ENCODE assay signal across 10 cellular contexts in genomic region chr2:237715459-237715947, GRCh38.
A peak's percentile ranks its signal among the peaks of the same experiment; 100 is the strongest.
DNase-seq lines count a peak whose midpoint lies in the region; ATAC-seq and TF ChIP-seq lines count a peak whose summit lies in the region.
"Had no signal": no experiment of that assay in that cellular context is flagged by ENCODE, and none has a peak within 500 bp of the region (broad histone marks: within the 10 kb centered on the region; RNA-seq: fewer than 3 reads in every experiment).

No MANE protein-coding gene starts in this region.

- H3K4me3 ChIP-seq in brain microvascular endothelial cell (ENCODE audit: low read depth, low read length) (no peak overlapping the region), lower lobe of right lung (peak overlapping the region; percentile 18), suprapubic skin (no peak overlapping the region), MM.1S (ENCODE audit: low read length) (no peak overlapping the region)

- H3K27me3 ChIP-seq in brain microvascular endothelial cell (replicated peaks) (no peaks in the 10 kb centered on the region), lower lobe of right lung (ENCODE audit: low read depth) (no peaks in the 10 kb centered on the region), suprapubic skin (no peaks in the 10 kb centered on the region), MM.1S (replicated peaks; ENCODE audit: insufficient read depth, low read length) (no peaks in the 10 kb centered on the region)

- in situ Hi-C loops in brain microvascular endothelial cell (cut with HindIII; ENCODE audit: low pct_ligation_motif_present, low sequenced_read_pairs), result no loop called here

- H3K36me3 ChIP-seq in brain microvascular endothelial cell (replicated peaks) (peaks cover 11% of the 10 kb centered on the region), lower lobe of right lung (peaks cover 40% of the 10 kb centered on the region), suprapubic skin (peaks cover 19% of the 10 kb centered on the region), MM.1S (replicated peaks; ENCODE audit: insufficient read depth, low read length) (no peaks in the 10 kb centered on the region; the same call in 1 of the 2 replicates)

- no peak for TF ChIP-seq EP300 in suprapubic skin (IDR thresholded peaks at IDR 0.05)

- no peak overlapping the region for H3K9ac ChIP-seq in MM.1S (ENCODE audit: low read length)
- H3K9ac ChIP-seq: KMS-11 had no signal

- H3K9me3 ChIP-seq in lower lobe of right lung (no peaks in the 10 kb centered on the region), suprapubic skin (no peaks in the 10 kb centered on the region), MM.1S (replicated peaks; ENCODE audit: insufficient read depth, low read length) (no peaks in the 10 kb centered on the region)

- H3K27ac ChIP-seq in brain microvascular endothelial cell (peak overlapping the region; percentile 66), lower lobe of right lung (peak overlapping the region; percentile 66), suprapubic skin (peak overlapping the region; percentile 67), MM.1S (ENCODE audit: low read length) (no peak overlapping the region)
- H3K27ac ChIP-seq: 22Rv1, KMS-11 had no signal

- ATAC-seq in lower lobe of right lung, result peak; percentile 78 to 80

- peaks cover 10% of the 10 kb centered on the region; the same call in 1 of the 2 replicates for H4K20me1 ChIP-seq in MM.1S (ENCODE audit: insufficient read depth, low read length)

- no peak overlapping the region for H3K4me2 ChIP-seq in MM.1S (ENCODE audit: low read depth, low read length)
- H3K4me2 ChIP-seq: KMS-11 had no signal

- H3F3A ChIP-seq in MM.1S (ENCODE audit: insufficient read depth, low read length), result peaks cover 4% of the 10 kb centered on the region; the same call in 1 of the 2 replicates

- H3K4me1 ChIP-seq in lower lobe of right lung (peaks cover 52% of the 10 kb centered on the region), suprapubic skin (peaks cover 50% of the 10 kb centered on the region), MM.1S (ENCODE audit: low read length) (no peaks in the 10 kb centered on the region)

- TF ChIP-seq CTCF in brain microvascular endothelial cell (IDR thresholded peaks at IDR 0.05; ENCODE audit: low read depth, low read length, missing control alignments) (no peak), lower lobe of right lung (IDR thresholded peaks at IDR 0.05) (no peak), suprapubic skin (IDR thresholded peaks at IDR 0.05) (no peak), MM.1S (IDR thresholded peaks at IDR 0.05; ENCODE audit: low read length) (no peak)

- H3K79me2 ChIP-seq in MM.1S (ENCODE audit: low read length), result peaks cover 99% of the 10 kb centered on the region

- peak in 2 of 3 experiments; percentile 66 to 84 for DNase-seq in NCI-H1417 (lab: John Stamatoyannopoulos, UW)
- DNase-seq in NCI-H1417 treated with DMSO at 0.1 percent for 48 hours (lab: John Stamatoyannopoulos, UW), result no peak
- no peak for DNase-seq in brain microvascular endothelial cell
- DNase-seq in lower lobe of right lung, result no peak
- peak in 1 of 2 donors; percentile 69 for DNase-seq in suprapubic skin (ENCODE audit: low spot score in 2 of 2)
- DNase-seq in NCI-H446 treated with DMSO at 0.1 percent for 48 hours (lab: John Stamatoyannopoulos, UW), result no peak
- DNase-seq in stimulated activated CD8-positive, alpha-beta memory T cell treated with anti-CD3 and anti-CD28 coated beads, Interleukin-4, amount 100 ng/mL, for 48 hours, result no peak
- DNase-seq in MM.1S, result no peak

- intact Hi-C loops in lower lobe of right lung (cut with DNase I), result no loop called here

- WGBS in suprapubic skin, result 34% methylated on average over 13 of the region's 13 CpGs

- no peak for TF ChIP-seq POLR2A in suprapubic skin (IDR thresholded peaks at IDR 0.05)

- no peaks in the 10 kb centered on the region for H3K9me2 ChIP-seq in MM.1S (replicated peaks; ENCODE audit: insufficient read depth, low read length)

- no peak overlapping the region for H2AFZ ChIP-seq in MM.1S (ENCODE audit: low read length)

Comparison
In these comparisons a context has a peak if more than half of its experiments do, and no peak if none do; other contexts are left out.
1. DNase-seq: peak in NCI-H1417 (2 of 3); none in NCI-H1417 treated with DMSO at 0.1 percent for 48 hours (single experiment), brain microvascular endothelial cell (single experiment), lower lobe of right lung (single experiment), NCI-H446 treated with DMSO at 0.1 percent for 48 hours (single experiment), stimulated activated CD8-positive, alpha-beta memory T cell treated with anti-CD3 and anti-CD28 coated beads, Interleukin-4, amount 100 ng/mL, for 48 hours (single experiment) and MM.1S (single experiment).